ENCODE assay signal across 35 cellular contexts in genomic region chr14:28436821-28437220, GRCh38.
"Had no signal": no experiment of that assay in that cellular context is flagged by ENCODE, and none has a peak within 500 bp of the region (broad histone marks: within the 10 kb centered on the region; RNA-seq: fewer than 3 reads in every experiment).

No MANE protein-coding gene starts in this region.

- DNase-seq: Kasumi-1, MG63, MM.1S, MV-4-11, NCI-H1048, NCI-H1092, NCI-H1092 treated with DMSO at 0.1 percent for 48 hours, NCI-H1105, NCI-H1105 treated with DMSO at 0.1 percent for 48 hours, NCI-H1417, NCI-H1417 treated with DMSO at 0.1 percent for 48 hours, NCI-H1436, NCI-H1436 treated with DMSO at 0.1 percent for 48 hours, NCI-H146, NCI-H1694, NCI-H1694 treated with DMSO at 0.1 percent for 48 hours, NCI-H187, NCI-H187 treated with DMSO at 0.1 percent for 48 hours, NCI-H1930, NCI-H2029, NCI-H2029 treated with DMSO at 0.1 percent for 48 hours, NCI-H2081, NCI-H2081 treated with DMSO at 0.1 percent for 48 hours, NCI-H2107, NCI-H2171, NCI-H2171 treated with DMSO at 0.1 percent for 48 hours, NCI-H2227 treated with DMSO at 0.1 percent for 48 hours, NCI-H226, NCI-H345, NCI-H446, NCI-H446 treated with DMSO at 0.1 percent for 48 hours, NCI-H510A, NCI-H510A treated with DMSO at 0.1 percent for 48 hours, NCI-H524, NCI-H524 treated with DMSO at 0.1 percent for 48 hours had no signal

- H3K36me3 ChIP-seq: MG63 had no signal

- H3K9me3 ChIP-seq: MG63 had no signal

- H3K27me3 ChIP-seq: MG63 had no signal

- H3K4me3 ChIP-seq: MG63 had no signal
